In genomic region chr15:90890839-90891238, GRCh38 we compare ENCODE assay signal across 16 cellular contexts. TPM values are rescaled to one million over a fixed set of nuclear protein-coding genes. Genes with fewer than 3 reads are reported as not detected.
DNase-seq lines count a peak whose midpoint lies in the region; ATAC-seq and TF ChIP-seq lines count a peak whose summit lies in the region.
"Had no signal": no experiment of that assay in that cellular context is flagged by ENCODE, and none has a peak within 500 bp of the region (broad histone marks: within the 10 kb centered on the region; RNA-seq: fewer than 3 reads in every experiment).

No MANE protein-coding gene starts in this region.

- H2BK5ac ChIP-seq in neuronal stem cell (ENCODE audit: low read length): no peak overlapping the region

- no peak overlapping the region for H3K4me2 ChIP-seq in neuronal stem cell (ENCODE audit: insufficient read depth, low read length, poor library complexity, severe bottlenecking)
- H3K4me2 ChIP-seq: BLaER1 treated with 17β-estradiol and CSF1 and Interleukin-3, amounts not matched to agents 10 nM and 100 nM had no signal

- no peak overlapping the region for H2AK5ac ChIP-seq in neuronal stem cell (ENCODE audit: low read depth, low read length)

- H3K27me3 Mint-ChIP-seq in chondrocyte (ENCODE audit: low read depth): no peaks in the 10 kb centered on the region
- H3K27me3 Mint-ChIP-seq: B cell had no signal

- no peak overlapping the region for H3K4ac ChIP-seq in neuronal stem cell (ENCODE audit: low read length)

- no peak for TF ChIP-seq EP300 in ovary (IDR thresholded peaks at IDR 0.05)

- H2BK120ac ChIP-seq in neuronal stem cell (ENCODE audit: low read depth, low read length): no peak overlapping the region

- no peak overlapping the region for H4K8ac ChIP-seq in neuronal stem cell (ENCODE audit: low read depth, low read length)

- no CpG with 5 or more reads among the region's 12 CpGs for WGBS in neuronal stem cell (ENCODE audit: extremely low coverage in 2 of 2, insufficient read length in 2 of 2, insufficient replicate concordance in 1 of 2), 2 donors
- 80 to 82% (median 80%) methylated on average over 11 to 12 of the region's 12 CpGs for WGBS in ovary, 3 donors

- H3K36me3 Mint-ChIP-seq in activated naive CD4-positive, alpha-beta T cell treated with anti-CD3 and anti-CD28 coated beads, Interleukin-2, amount 50 U/mL, for 72 hours: peaks cover 0 to 13% of the 10 kb centered on the region in 2 donors
- no peaks in the 10 kb centered on the region for H3K36me3 Mint-ChIP-seq in chondrocyte (ENCODE audit: low read depth)
- H3K36me3 Mint-ChIP-seq: CD8-positive, alpha-beta memory T cell had no signal

- H3K79me1 ChIP-seq in neuronal stem cell (ENCODE audit: low read depth, low read length): no peaks in the 10 kb centered on the region

- H3K23ac ChIP-seq in neuronal stem cell (ENCODE audit: low read depth, low read length, poor library complexity): peak overlapping the region; percentile 25

- intact Hi-C loops in ovary (cut with DNase I): no loop called here

- H3K9me3 ChIP-seq in neuronal stem cell (replicated peaks in 1 of 2; ENCODE audit: control insufficient read depth in 2 of 2, insufficient read depth in 1 of 2, low read depth in 1 of 2, low read length in 2 of 2): no peaks in the 10 kb centered on the region
- no peaks in the 10 kb centered on the region for H3K9me3 ChIP-seq in ovary
- H3K9me3 ChIP-seq: BLaER1 treated with 17β-estradiol and CSF1 and Interleukin-3, amounts not matched to agents 10 nM and 100 nM had no signal

- H3K27ac Mint-ChIP-seq in activated naive CD4-positive, alpha-beta T cell treated with anti-CD3 and anti-CD28 coated beads, Interleukin-2, amount 50 U/mL, for 72 hours: peak overlapping the region; percentile 60 to 62
- H3K27ac Mint-ChIP-seq in chondrocyte (ENCODE audit: unreplicated experiment): no peak overlapping the region
- H3K27ac Mint-ChIP-seq: B cell; CD8-positive, alpha-beta memory T cell; H9 had no signal

- no peak overlapping the region for H3K4me3 Mint-ChIP-seq in chondrocyte (ENCODE audit: unreplicated experiment)
- H3K4me3 Mint-ChIP-seq: B cell, H9 had no signal

- no peak overlapping the region for H3K27ac ChIP-seq in neuronal stem cell (replicated peaks; ENCODE audit: low read length)
- no peak overlapping the region for H3K27ac ChIP-seq in ovary
- H3K27ac ChIP-seq: BLaER1 treated with 17β-estradiol and CSF1 and Interleukin-3, amounts not matched to agents 10 nM and 100 nM had no signal

- H3K4me3 ChIP-seq in neuronal stem cell (ENCODE audit: low read length in 2 of 2) (no peak overlapping the region), ovary (no peak overlapping the region)
- H3K4me3 ChIP-seq: BLaER1 treated with 17β-estradiol and CSF1 and Interleukin-3, amounts not matched to agents 10 nM and 100 nM; GM12878 had no signal

- peaks cover 5% of the 10 kb centered on the region for H3K4me1 Mint-ChIP-seq in chondrocyte (ENCODE audit: low read depth)

- no peak for TF ChIP-seq POLR2A in ovary (IDR thresholded peaks at IDR 0.05)

- H3K4me1 ChIP-seq in neuronal stem cell (ENCODE audit: control insufficient read depth in 2 of 2, insufficient read depth in 1 of 2, low read depth in 1 of 2, low read length in 2 of 2): no peaks in the 10 kb centered on the region
- H3K4me1 ChIP-seq in ovary (ENCODE audit: insufficient read depth): peaks cover under 1% of the 10 kb centered on the region

- H3K18ac ChIP-seq in neuronal stem cell (ENCODE audit: low read length): no peak overlapping the region

- ATAC-seq in activated naive CD4-positive, alpha-beta T cell treated with anti-CD3 and anti-CD28 coated beads, Interleukin-2, amount 50 U/mL, for 72 hours: no peak
- ATAC-seq: GM12878 had no signal

- DNase-seq in activated naive CD4-positive, alpha-beta T cell treated with anti-CD3 and anti-CD28 coated beads, Interleukin-2, amount 50 U/mL, for 72 hours (ENCODE audit: low spot score in 2 of 2): no peak
- no peak for DNase-seq in activated naive CD4-positive, alpha-beta T cell treated with Interleukin-2 at 50 U/mL for 16 hours
- DNase-seq in chondrocyte (ENCODE audit: low spot score) (peak; percentile 89), neuronal stem cell (ENCODE audit: low spot score) (no peak), ovary (no peak), OCI-M2 (lab: John Stamatoyannopoulos, UW; ENCODE audit: unreplicated experiment) (no peak)
- DNase-seq: CD8-positive, alpha-beta memory T cell; COR-L47; DMS 273 treated with DMSO at 0.1 percent for 48 hours; DMS53; DND-41; EL; H9 had no signal

- TF ChIP-seq CTCF in chondrocyte (IDR thresholded peaks at IDR 0.05) (no peak), ovary (IDR thresholded peaks at IDR 0.05) (no peak)

- H3K27me3 ChIP-seq in neuronal stem cell (ENCODE audit: control insufficient read depth in 3 of 3, insufficient read depth in 3 of 3, low read depth in 1 of 3, low read length in 3 of 3) (no peaks in the 10 kb centered on the region), ovary (no peaks in the 10 kb centered on the region)
- H3K27me3 ChIP-seq: BLaER1 treated with 17β-estradiol and CSF1 and Interleukin-3, amounts not matched to agents 10 nM and 100 nM had no signal

- H3K9ac ChIP-seq in neuronal stem cell (ENCODE audit: low read depth, low read length, poor library complexity): no peak overlapping the region

- no peaks in the 10 kb centered on the region for H3K9me3 Mint-ChIP-seq in activated naive CD4-positive, alpha-beta T cell treated with anti-CD3 and anti-CD28 coated beads, Interleukin-2, amount 50 U/mL, for 72 hours
- no peaks in the 10 kb centered on the region for H3K9me3 Mint-ChIP-seq in chondrocyte (ENCODE audit: low read depth)
- H3K9me3 Mint-ChIP-seq: CD8-positive, alpha-beta memory T cell; H9 had no signal

- H3K36me3 ChIP-seq in neuronal stem cell (replicated peaks in 1 of 2; ENCODE audit: control insufficient read depth in 2 of 2, insufficient read depth in 2 of 2, low read length in 2 of 2) (peaks cover 0 to 6% of the 10 kb centered on the region in 2 donors), ovary (no peaks in the 10 kb centered on the region)

- no peak overlapping the region for H3K14ac ChIP-seq in neuronal stem cell (ENCODE audit: low read length)

- no peak overlapping the region for H2BK15ac ChIP-seq in neuronal stem cell (ENCODE audit: low read length)

- H4K91ac ChIP-seq in neuronal stem cell (ENCODE audit: low read depth, low read length, poor library complexity): no peak overlapping the region

- H2BK12ac ChIP-seq in neuronal stem cell (ENCODE audit: low read length): no peak overlapping the region

- peak overlapping the region; percentile 19 for H2AFZ ChIP-seq in neuronal stem cell (ENCODE audit: low read length)

RNA-seq across cellular contexts. Expression of gene FES, which starts 6.5 kb away (rescaled TPM):
- 10 to 100 TPM; 83.9 to 91.4 TPM for total RNA-seq in activated naive CD4-positive, alpha-beta T cell treated with anti-CD3 and anti-CD28 coated beads, Interleukin-2, amount 50 U/mL, for 72 hours
- total RNA-seq in chondrocyte: 2.4 to 2.7 TPM (median 2.4 TPM) in 3 replicates
- polyA plus RNA-seq in neuronal stem cell (2013, experiment 1 of 2): 2.6 TPM
- polyA plus RNA-seq in neuronal stem cell (2013, experiment 2 of 2): 2.3 TPM
- 10 to 100 TPM; 20.0 to 37.2 (median 24.8) TPM for total RNA-seq in ovary
- polyA plus RNA-seq in ovary: 10 to 100 TPM in 1 of 2 donors, 1 to 10 TPM in 1; 2.2 to 25.6 TPM

RNA-seq across cellular contexts. Expression of gene MAN2A2, which starts 12.3 kb away (rescaled TPM):
- total RNA-seq in activated naive CD4-positive, alpha-beta T cell treated with anti-CD3 and anti-CD28 coated beads, Interleukin-2, amount 50 U/mL, for 72 hours: 100 to 1,000 TPM in 1 of 2 donors, 10 to 100 TPM in 1; 99.8 to 225 TPM
- total RNA-seq in chondrocyte (49.4 to 57.0 TPM (median 51.4 TPM) in 3 replicates), ovary (10 to 100 TPM; 25.3 to 66.5 (median 39.5) TPM)
- polyA plus RNA-seq in neuronal stem cell (2013, experiment 1 of 2): 41.6 TPM
- polyA plus RNA-seq in neuronal stem cell (2013, experiment 2 of 2): 37.8 TPM
- polyA plus RNA-seq in ovary: 10 to 100 TPM; 25.8 to 29.1 TPM

RNA-seq across cellular contexts. Expression of gene FURIN, which starts 22.5 kb away (rescaled TPM):
- 100 to 1,000 TPM; 381 to 721 TPM for total RNA-seq in activated naive CD4-positive, alpha-beta T cell treated with anti-CD3 and anti-CD28 coated beads, Interleukin-2, amount 50 U/mL, for 72 hours
- total RNA-seq in chondrocyte (66.2 to 118 TPM (median 71.1 TPM) in 3 replicates), ovary (10 to 100 TPM; 17.9 to 38.6 (median 35.1) TPM)
- polyA plus RNA-seq in neuronal stem cell (2013, experiment 1 of 2): 19.3 TPM
- polyA plus RNA-seq in neuronal stem cell (2013, experiment 2 of 2): 19.0 TPM
- polyA plus RNA-seq in ovary: 10 to 100 TPM in 1 of 2 donors, 1 to 10 TPM in 1; 6.2 to 33.7 TPM

RNA-seq across cellular contexts. Expression of gene HDDC3, which starts 41.5 kb away (rescaled TPM):
- total RNA-seq in activated naive CD4-positive, alpha-beta T cell treated with anti-CD3 and anti-CD28 coated beads, Interleukin-2, amount 50 U/mL, for 72 hours: 10 to 100 TPM; 18.9 to 32.4 TPM
- total RNA-seq in chondrocyte: 10.5 to 12.2 TPM (median 10.8 TPM) in 3 replicates
- 17.1 TPM for polyA plus RNA-seq in neuronal stem cell (2013, experiment 1 of 2)
- polyA plus RNA-seq in neuronal stem cell (2013, experiment 2 of 2): 16.8 TPM
- total RNA-seq in ovary: 10 to 100 TPM; 11.7 to 17.2 (median 13.5) TPM
- polyA plus RNA-seq in ovary: 10 to 100 TPM; 13.0 to 13.1 TPM

RNA-seq across cellular contexts. Expression of gene UNC45A, which starts 44.2 kb away (rescaled TPM):
- 100 to 1,000 TPM in 1 of 2 donors, 10 to 100 TPM in 1; 75.5 to 112 TPM for total RNA-seq in activated naive CD4-positive, alpha-beta T cell treated with anti-CD3 and anti-CD28 coated beads, Interleukin-2, amount 50 U/mL, for 72 hours
- total RNA-seq in chondrocyte (70.9 to 85.7 TPM (median 73.2 TPM) in 3 replicates), ovary (10 to 100 TPM; 26.2 to 75.6 (median 56.1) TPM)
- 29.4 TPM for polyA plus RNA-seq in neuronal stem cell (2013, experiment 1 of 2)
- polyA plus RNA-seq in neuronal stem cell (2013, experiment 2 of 2): 28.4 TPM
- polyA plus RNA-seq in ovary: 10 to 100 TPM; 30.5 to 50.8 TPM
